ENCODE assay signal across 1 cellular context in the genomic region with DNA sequence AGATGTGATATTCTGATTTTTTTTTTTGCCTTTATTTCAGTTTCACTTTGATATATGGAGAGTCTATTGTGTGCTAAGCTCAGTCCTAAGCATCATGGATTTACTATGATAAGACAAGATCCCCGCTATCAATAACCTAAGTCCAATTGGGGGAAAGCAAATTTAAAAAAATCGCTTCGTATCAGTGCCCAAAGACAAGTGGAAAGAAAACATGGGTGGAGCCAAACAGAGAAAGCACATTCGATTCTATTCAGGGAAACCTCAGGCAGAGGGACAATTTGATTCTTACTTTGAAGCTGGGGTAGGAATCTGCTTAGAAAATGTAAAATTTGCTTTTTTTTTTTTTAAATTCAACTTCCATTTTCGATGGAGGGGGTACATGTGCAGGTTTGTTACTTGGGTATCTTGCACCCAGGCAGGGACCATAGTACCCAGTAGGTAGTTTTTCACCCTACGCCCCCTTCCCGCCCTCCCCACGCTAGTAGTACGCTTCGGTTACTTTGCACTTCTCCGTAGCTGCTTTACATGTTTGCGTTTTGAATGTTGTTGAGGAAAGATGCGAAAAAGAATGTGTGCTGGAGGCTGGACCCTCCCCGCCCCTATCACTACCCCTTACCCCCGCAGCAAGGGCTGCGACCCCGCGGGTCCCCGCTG.
TF ChIP-seq lines count a peak whose summit lies in the region.

No MANE protein-coding gene starts in this region.

TF ChIP-seq in GM23338, 12 proteins besides CTCF, POLR2A, EP300 and RAD21 (continued from another document):
- TF ChIP-seq, protein P1, sequence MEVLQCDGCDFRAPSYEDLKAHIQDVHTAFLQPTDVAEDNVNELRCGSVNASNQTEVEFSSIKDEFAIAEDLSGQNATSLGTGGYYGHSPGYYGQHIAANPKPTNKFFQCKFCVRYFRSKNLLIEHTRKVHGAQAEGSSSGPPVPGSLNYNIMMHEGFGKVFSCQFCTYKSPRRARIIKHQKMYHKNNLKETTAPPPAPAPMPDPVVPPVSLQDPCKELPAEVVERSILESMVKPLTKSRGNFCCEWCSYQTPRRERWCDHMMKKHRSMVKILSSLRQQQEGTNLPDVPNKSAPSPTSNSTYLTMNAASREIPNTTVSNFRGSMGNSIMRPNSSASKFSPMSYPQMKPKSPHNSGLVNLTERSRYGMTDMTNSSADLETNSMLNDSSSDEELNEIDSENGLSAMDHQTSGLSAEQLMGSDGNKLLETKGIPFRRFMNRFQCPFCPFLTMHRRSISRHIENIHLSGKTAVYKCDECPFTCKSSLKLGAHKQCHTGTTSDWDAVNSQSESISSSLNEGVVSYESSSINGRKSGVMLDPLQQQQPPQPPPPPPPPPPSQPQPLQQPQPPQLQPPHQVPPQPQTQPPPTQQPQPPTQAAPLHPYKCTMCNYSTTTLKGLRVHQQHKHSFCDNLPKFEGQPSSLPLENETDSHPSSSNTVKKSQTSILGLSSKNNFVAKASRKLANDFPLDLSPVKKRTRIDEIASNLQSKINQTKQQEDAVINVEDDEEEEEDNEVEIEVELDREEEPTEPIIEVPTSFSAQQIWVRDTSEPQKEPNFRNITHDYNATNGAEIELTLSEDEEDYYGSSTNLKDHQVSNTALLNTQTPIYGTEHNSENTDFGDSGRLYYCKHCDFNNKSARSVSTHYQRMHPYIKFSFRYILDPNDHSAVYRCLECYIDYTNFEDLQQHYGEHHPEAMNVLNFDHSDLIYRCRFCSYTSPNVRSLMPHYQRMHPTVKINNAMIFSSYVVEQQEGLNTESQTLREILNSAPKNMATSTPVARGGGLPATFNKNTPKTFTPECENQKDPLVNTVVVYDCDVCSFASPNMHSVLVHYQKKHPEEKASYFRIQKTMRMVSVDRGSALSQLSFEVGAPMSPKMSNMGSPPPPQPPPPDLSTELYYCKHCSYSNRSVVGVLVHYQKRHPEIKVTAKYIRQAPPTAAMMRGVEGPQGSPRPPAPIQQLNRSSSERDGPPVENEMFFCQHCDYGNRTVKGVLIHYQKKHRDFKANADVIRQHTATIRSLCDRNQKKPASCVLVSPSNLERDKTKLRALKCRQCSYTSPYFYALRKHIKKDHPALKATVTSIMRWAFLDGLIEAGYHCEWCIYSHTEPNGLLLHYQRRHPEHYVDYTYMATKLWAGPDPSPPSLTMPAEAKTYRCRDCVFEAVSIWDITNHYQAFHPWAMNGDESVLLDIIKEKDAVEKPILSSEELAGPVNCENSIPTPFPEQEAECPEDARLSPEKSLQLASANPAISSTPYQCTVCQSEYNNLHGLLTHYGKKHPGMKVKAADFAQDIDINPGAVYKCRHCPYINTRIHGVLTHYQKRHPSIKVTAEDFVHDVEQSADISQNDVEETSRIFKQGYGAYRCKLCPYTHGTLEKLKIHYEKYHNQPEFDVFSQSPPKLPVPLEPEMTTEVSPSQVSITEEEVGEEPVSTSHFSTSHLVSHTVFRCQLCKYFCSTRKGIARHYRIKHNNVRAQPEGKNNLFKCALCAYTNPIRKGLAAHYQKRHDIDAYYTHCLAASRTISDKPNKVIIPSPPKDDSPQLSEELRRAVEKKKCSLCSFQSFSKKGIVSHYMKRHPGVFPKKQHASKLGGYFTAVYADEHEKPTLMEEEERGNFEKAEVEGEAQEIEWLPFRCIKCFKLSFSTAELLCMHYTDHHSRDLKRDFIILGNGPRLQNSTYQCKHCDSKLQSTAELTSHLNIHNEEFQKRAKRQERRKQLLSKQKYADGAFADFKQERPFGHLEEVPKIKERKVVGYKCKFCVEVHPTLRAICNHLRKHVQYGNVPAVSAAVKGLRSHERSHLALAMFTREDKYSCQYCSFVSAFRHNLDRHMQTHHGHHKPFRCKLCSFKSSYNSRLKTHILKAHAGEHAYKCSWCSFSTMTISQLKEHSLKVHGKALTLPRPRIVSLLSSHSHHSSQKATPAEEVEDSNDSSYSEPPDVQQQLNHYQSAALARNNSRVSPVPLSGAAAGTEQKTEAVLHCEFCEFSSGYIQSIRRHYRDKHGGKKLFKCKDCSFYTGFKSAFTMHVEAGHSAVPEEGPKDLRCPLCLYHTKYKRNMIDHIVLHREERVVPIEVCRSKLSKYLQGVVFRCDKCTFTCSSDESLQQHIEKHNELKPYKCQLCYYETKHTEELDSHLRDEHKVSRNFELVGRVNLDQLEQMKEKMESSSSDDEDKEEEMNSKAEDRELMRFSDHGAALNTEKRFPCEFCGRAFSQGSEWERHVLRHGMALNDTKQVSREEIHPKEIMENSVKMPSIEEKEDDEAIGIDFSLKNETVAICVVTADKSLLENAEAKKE (CRISPR knock-in tag; IDR thresholded peaks at IDR 0.05) = no peak
- TF ChIP-seq, protein P2, sequence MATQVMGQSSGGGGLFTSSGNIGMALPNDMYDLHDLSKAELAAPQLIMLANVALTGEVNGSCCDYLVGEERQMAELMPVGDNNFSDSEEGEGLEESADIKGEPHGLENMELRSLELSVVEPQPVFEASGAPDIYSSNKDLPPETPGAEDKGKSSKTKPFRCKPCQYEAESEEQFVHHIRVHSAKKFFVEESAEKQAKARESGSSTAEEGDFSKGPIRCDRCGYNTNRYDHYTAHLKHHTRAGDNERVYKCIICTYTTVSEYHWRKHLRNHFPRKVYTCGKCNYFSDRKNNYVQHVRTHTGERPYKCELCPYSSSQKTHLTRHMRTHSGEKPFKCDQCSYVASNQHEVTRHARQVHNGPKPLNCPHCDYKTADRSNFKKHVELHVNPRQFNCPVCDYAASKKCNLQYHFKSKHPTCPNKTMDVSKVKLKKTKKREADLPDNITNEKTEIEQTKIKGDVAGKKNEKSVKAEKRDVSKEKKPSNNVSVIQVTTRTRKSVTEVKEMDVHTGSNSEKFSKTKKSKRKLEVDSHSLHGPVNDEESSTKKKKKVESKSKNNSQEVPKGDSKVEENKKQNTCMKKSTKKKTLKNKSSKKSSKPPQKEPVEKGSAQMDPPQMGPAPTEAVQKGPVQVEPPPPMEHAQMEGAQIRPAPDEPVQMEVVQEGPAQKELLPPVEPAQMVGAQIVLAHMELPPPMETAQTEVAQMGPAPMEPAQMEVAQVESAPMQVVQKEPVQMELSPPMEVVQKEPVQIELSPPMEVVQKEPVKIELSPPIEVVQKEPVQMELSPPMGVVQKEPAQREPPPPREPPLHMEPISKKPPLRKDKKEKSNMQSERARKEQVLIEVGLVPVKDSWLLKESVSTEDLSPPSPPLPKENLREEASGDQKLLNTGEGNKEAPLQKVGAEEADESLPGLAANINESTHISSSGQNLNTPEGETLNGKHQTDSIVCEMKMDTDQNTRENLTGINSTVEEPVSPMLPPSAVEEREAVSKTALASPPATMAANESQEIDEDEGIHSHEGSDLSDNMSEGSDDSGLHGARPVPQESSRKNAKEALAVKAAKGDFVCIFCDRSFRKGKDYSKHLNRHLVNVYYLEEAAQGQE (IDR thresholded peaks at IDR 0.05; ENCODE audit: unreplicated experiment) = no peak
- TF ChIP-seq POLR2AphosphoS5 (IDR thresholded peaks at IDR 0.05; ENCODE audit: low read depth) (no peak), STAT1 (IDR thresholded peaks at IDR 0.05; ENCODE audit: unreplicated experiment) (no peak), ZNF331 (CRISPR knock-in tag; IDR thresholded peaks at IDR 0.05; ENCODE audit: low read depth) (no peak), EZH2 (IDR thresholded peaks at IDR 0.05; ENCODE audit: low read depth, unreplicated experiment) (no peak), EZH2phosphoT487 (IDR thresholded peaks at IDR 0.05; ENCODE audit: unreplicated experiment) (no peak), NANOG (IDR thresholded peaks at IDR 0.05; ENCODE audit: borderline replicate concordance) (no peak)
